In the genomic region with DNA sequence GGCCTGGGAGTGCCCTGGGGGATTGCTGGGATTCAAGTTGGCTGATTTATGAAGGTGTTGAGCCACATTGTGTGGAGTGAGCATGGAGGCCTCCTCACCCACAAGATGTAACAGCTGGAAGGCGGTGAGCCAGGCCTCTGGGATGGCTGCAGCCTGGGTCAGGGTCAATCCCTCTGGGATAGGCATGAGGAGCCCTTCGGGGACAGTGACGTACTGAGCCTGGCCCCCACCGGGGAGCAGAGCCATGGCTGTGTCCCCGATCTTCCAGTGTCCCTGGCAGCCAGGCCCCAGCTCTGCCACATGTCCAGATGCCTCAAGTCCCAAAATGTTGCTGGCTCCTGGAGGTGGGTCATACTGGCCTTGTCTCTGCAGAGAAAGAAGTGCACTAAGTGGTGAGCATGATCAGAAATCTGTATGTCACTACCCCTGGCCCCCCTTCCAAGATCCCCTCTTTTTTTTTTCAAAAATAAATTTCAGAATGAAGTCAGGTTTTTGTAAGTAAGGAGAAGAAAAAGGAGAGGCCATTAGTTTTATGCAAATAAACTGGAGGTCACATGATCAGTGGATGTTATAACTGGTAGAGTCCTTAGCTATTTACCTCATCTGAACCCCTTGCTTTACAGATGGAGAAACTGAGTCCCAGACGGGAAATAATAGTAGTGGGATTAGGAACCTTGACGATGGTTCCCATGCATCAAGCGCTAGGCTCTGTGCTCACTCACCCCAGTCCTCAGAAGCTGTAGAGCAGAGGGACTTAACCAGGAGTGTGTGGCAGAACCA, we compare ENCODE assay signal across 9 cellular contexts. TPM values are rescaled to one million over a fixed set of nuclear protein-coding genes. Genes with fewer than 3 reads are reported as not detected.
A peak's percentile ranks its signal among the peaks of the same experiment; 100 is the strongest.
DNase-seq lines count a peak whose midpoint lies in the region; ATAC-seq and TF ChIP-seq lines count a peak whose summit lies in the region.
"Had no signal": no experiment of that assay in that cellular context is flagged by ENCODE, and none has a peak within 500 bp of the region (broad histone marks: within the 10 kb centered on the region; RNA-seq: fewer than 3 reads in every experiment).

No MANE protein-coding gene starts in this region.

- no peak for TF ChIP-seq CTCF in breast epithelium (IDR thresholded peaks at IDR 0.05)
- no peak for TF ChIP-seq CTCF in uterus (IDR thresholded peaks at IDR 0.05)

- H3K27me3 ChIP-seq in breast epithelium: no peaks in the 10 kb centered on the region
- no peaks in the 10 kb centered on the region for H3K27me3 ChIP-seq in uterus

- WGBS in mesodermal cell (ENCODE audit: insufficient coverage in 2 of 2), 2 experiments: 93 to 97% methylated on average over 7 of the region's 8 CpGs

- H3K4me1 ChIP-seq in breast epithelium (peaks cover 0 to 5% of the 10 kb centered on the region in 2 donors), mesodermal cell (ENCODE audit: control insufficient read depth, insufficient read depth, low read length, poor library complexity, severe bottlenecking) (no peaks in the 10 kb centered on the region), uterus (peaks cover 3 to 4% of the 10 kb centered on the region in 2 donors)

- H3K27ac ChIP-seq in breast epithelium (peak overlapping the region; percentile 84 to 93), mesodermal cell (ENCODE audit: low read depth, low read length, severe bottlenecking) (peak overlapping the region; percentile 99), uterus (peak overlapping the region; percentile 95 to 96)

- intact Hi-C loops in left cardiac atrium (cut with DNase I): loop anchor here in 1 of 2 donors (5.0 kb wide), 2 partner anchors 156 to 256 kb away; a partner anchor contains a TSS
- intact Hi-C loops in Right ventricle myocardium superior (cut with DNase I): loop anchor here (10.0 kb wide), 1 partner anchor 258 kb away; no protein-coding TSS in a partner anchor
- intact Hi-C loops in breast epithelium (cut with DNase I; ENCODE audit: low total_unique reads): loop anchor here (5.0 kb wide), 1 partner anchor 1026 kb away; no protein-coding TSS in a partner anchor
- intact Hi-C loops in uterus (cut with DNase I; ENCODE audit: low total_unique reads): no loop called here

- TF ChIP-seq POLR2A in breast epithelium (IDR thresholded peaks at IDR 0.05): no peak
- no peak for TF ChIP-seq POLR2A in uterus (IDR thresholded peaks at IDR 0.05)

- in situ Hi-C loops in ACHN (cut with HindIII; ENCODE audit: low pct_ligation_motif_present, low pct_unique_long_range_greater_than_20kb, low sequenced_read_pairs): no loop called here

- H3K4me3 ChIP-seq in breast epithelium (peak overlapping the region; percentile 58 to 71 (median 66)), mesodermal cell (ENCODE audit: extremely low read depth, insufficient read depth, low read length, poor library complexity, severe bottlenecking) (peak overlapping the region; percentile 63), uterus (peak overlapping the region in 1 of 2 donors; percentile 60)

- H3K9me3 ChIP-seq in breast epithelium (no peaks in the 10 kb centered on the region), mesodermal cell (ENCODE audit: control insufficient read depth, low read length) (no peaks in the 10 kb centered on the region), uterus (no peaks in the 10 kb centered on the region)

- H3K36me3 ChIP-seq in breast epithelium (no peaks in the 10 kb centered on the region), mesodermal cell (ENCODE audit: control insufficient read depth, insufficient read depth, low read length) (peaks cover 49% of the 10 kb centered on the region), uterus (no peaks in the 10 kb centered on the region)

- ATAC-seq in left cardiac atrium (no peak), Right ventricle myocardium superior (ENCODE audit: poor library complexity) (no peak)

- DNase-seq in left cardiac atrium (peak; percentile 20), Right ventricle myocardium superior (no peak), breast epithelium (ENCODE audit: low spot score in 2 of 2) (no peak), uterus (no peak), ACHN (no peak), NOMO-1 treated with DMSO at 0.1 percent for 48 hours (lab: John Stamatoyannopoulos, UW; ENCODE audit: unreplicated experiment) (no peak), T1000 (lab: John Stamatoyannopoulos, UW) (no peak)
- DNase-seq: occipital lobe had no signal

RNA-seq across cellular contexts. Expression of a gene that starts 1.7 kb away (rescaled TPM):
- total RNA-seq in left cardiac atrium (10 to 100 TPM in 1 of 2 donors, 1 to 10 TPM in 1; 7.6 to 14.5 TPM), Right ventricle myocardium superior (15.4 TPM), breast epithelium (10 to 100 TPM; 19.2 to 24.3 (median 19.6) TPM), uterus (10 to 100 TPM in 2 of 4 donors, 1 to 10 TPM in 1, under 1 TPM in 1; 0.77 to 55.4 (median 10.1) TPM)
- 35.4 TPM for polyA plus RNA-seq in mesodermal cell (2013, experiment 1 of 2)
- polyA plus RNA-seq in mesodermal cell (2013, experiment 2 of 2): 35.0 TPM

RNA-seq across cellular contexts. Expression of a gene that starts 6.9 kb away (rescaled TPM):
- 10 to 100 TPM; 49.4 to 56.7 TPM for total RNA-seq in left cardiac atrium
- total RNA-seq in Right ventricle myocardium superior: 47.7 TPM
- total RNA-seq in breast epithelium: 100 to 1,000 TPM in 2 of 3 donors, 10 to 100 TPM in 1; 91.7 to 125 (median 110) TPM
- 165 TPM for polyA plus RNA-seq in mesodermal cell (2013, experiment 1 of 2)
- polyA plus RNA-seq in mesodermal cell (2013, experiment 2 of 2): 179 TPM
- total RNA-seq in uterus: 10 to 100 TPM; 55.0 to 99.0 (median 77.1) TPM

RNA-seq across cellular contexts. Expression of a gene that starts 33.4 kb away (rescaled TPM):
- total RNA-seq in left cardiac atrium: 1 to 10 TPM; 4.6 to 5.3 TPM
- total RNA-seq in Right ventricle myocardium superior: 3.1 TPM
- 10 to 100 TPM in 1 of 3 donors, 1 to 10 TPM in 2; 3.2 to 11.0 (median 7.2) TPM for total RNA-seq in breast epithelium
- 43.1 TPM for polyA plus RNA-seq in mesodermal cell (2013, experiment 1 of 2)
- 40.1 TPM for polyA plus RNA-seq in mesodermal cell (2013, experiment 2 of 2)
- total RNA-seq in uterus: 10 to 100 TPM in 1 of 4 donors, 1 to 10 TPM in 3; 6.4 to 82.1 (median 6.8) TPM

RNA-seq across cellular contexts. Expression of a gene that starts 35.8 kb away (rescaled TPM):
- 1 to 10 TPM; 5.5 to 6.6 TPM for total RNA-seq in left cardiac atrium
- 7.3 TPM for total RNA-seq in Right ventricle myocardium superior
- 1 to 10 TPM; 3.4 to 8.3 (median 7.2) TPM for total RNA-seq in breast epithelium
- polyA plus RNA-seq in mesodermal cell (2013, experiment 1 of 2): 10.3 TPM
- polyA plus RNA-seq in mesodermal cell (2013, experiment 2 of 2): 9.7 TPM
- total RNA-seq in uterus: 10 to 100 TPM in 3 of 4 donors, 1 to 10 TPM in 1; 5.9 to 18.2 (median 12.1) TPM

RNA-seq across cellular contexts. Expression of a gene that starts 40.2 kb away (rescaled TPM):
- total RNA-seq in left cardiac atrium (1 to 10 TPM in 1 of 2 donors, under 1 TPM in 1; 0.52 to 1.1 TPM), Right ventricle myocardium superior (0.46 TPM), breast epithelium (under 1 TPM in 2 of 3 donors, not detected in 1; 0.44 to 0.96 TPM), uterus (1 to 10 TPM in 1 of 4 donors, under 1 TPM in 1, not detected in 2; 0.95 to 2.0 TPM)
- 0.81 TPM for polyA plus RNA-seq in mesodermal cell (2013, experiment 1 of 2)
- 0.91 TPM for polyA plus RNA-seq in mesodermal cell (2013, experiment 2 of 2)
